1 cellular context compared by ENCODE assay signal in the genomic region with DNA sequence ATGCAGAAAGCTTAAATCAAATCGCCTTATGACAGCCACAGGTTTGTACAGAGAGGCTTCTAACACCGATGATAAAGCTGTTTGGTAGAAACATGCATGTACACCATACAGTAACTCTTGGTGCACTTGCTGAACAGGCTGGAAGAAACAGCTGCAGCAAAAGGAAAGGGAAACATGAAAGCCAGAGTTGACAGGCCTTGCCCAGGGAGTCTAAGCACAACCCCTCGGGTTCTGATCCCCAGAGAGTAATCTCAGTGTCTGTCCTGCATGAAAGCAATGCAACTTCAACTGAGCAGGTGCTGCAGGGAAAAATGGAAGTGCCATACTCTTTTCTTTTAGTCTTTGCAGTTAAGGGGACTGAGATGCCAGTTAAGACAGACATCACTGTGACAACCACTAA.
TF ChIP-seq lines count a peak whose summit lies in the region.

No MANE protein-coding gene starts in this region.

TF ChIP-seq in SK-N-SH treated with all-trans-retinoic acid at 6 μM for 48 hours, 23 proteins besides CTCF, POLR2A, EP300 and RAD21:
- TF ChIP-seq, protein P1, sequence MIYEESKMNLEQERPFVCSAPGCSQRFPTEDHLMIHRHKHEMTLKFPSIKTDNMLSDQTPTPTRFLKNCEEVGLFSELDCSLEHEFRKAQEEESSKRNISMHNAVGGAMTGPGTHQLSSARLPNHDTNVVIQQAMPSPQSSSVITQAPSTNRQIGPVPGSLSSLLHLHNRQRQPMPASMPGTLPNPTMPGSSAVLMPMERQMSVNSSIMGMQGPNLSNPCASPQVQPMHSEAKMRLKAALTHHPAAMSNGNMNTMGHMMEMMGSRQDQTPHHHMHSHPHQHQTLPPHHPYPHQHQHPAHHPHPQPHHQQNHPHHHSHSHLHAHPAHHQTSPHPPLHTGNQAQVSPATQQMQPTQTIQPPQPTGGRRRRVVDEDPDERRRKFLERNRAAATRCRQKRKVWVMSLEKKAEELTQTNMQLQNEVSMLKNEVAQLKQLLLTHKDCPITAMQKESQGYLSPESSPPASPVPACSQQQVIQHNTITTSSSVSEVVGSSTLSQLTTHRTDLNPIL (CRISPR knock-in tag; IDR thresholded peaks at IDR 0.05; ENCODE audit: low read depth), result no peak
- TF ChIP-seq GLIS3 (CRISPR knock-in tag; IDR thresholded peaks at IDR 0.05) (no peak), CSRNP3 (CRISPR knock-in tag; IDR thresholded peaks at IDR 0.05) (no peak), CSDC2 (CRISPR knock-in tag; IDR thresholded peaks at IDR 0.05) (no peak), ESRRG (CRISPR knock-in tag; IDR thresholded peaks at IDR 0.05) (no peak), ZNF565 (CRISPR knock-in tag; conservative IDR thresholded peaks at IDR 0.05; ENCODE audit: low read depth) (no peak)
- TF ChIP-seq, protein P2, sequence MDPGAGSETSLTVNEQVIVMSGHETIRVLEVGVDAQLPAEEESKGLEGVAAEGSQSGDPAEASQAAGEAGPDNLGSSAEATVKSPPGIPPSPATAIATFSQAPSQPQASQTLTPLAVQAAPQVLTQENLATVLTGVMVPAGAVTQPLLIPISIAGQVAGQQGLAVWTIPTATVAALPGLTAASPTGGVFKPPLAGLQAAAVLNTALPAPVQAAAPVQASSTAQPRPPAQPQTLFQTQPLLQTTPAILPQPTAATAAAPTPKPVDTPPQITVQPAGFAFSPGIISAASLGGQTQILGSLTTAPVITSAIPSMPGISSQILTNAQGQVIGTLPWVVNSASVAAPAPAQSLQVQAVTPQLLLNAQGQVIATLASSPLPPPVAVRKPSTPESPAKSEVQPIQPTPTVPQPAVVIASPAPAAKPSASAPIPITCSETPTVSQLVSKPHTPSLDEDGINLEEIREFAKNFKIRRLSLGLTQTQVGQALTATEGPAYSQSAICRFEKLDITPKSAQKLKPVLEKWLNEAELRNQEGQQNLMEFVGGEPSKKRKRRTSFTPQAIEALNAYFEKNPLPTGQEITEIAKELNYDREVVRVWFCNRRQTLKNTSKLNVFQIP (CRISPR knock-in tag; IDR thresholded peaks at IDR 0.05; ENCODE audit: borderline replicate concordance, low read depth), result no peak
- TF ChIP-seq, protein P3, sequence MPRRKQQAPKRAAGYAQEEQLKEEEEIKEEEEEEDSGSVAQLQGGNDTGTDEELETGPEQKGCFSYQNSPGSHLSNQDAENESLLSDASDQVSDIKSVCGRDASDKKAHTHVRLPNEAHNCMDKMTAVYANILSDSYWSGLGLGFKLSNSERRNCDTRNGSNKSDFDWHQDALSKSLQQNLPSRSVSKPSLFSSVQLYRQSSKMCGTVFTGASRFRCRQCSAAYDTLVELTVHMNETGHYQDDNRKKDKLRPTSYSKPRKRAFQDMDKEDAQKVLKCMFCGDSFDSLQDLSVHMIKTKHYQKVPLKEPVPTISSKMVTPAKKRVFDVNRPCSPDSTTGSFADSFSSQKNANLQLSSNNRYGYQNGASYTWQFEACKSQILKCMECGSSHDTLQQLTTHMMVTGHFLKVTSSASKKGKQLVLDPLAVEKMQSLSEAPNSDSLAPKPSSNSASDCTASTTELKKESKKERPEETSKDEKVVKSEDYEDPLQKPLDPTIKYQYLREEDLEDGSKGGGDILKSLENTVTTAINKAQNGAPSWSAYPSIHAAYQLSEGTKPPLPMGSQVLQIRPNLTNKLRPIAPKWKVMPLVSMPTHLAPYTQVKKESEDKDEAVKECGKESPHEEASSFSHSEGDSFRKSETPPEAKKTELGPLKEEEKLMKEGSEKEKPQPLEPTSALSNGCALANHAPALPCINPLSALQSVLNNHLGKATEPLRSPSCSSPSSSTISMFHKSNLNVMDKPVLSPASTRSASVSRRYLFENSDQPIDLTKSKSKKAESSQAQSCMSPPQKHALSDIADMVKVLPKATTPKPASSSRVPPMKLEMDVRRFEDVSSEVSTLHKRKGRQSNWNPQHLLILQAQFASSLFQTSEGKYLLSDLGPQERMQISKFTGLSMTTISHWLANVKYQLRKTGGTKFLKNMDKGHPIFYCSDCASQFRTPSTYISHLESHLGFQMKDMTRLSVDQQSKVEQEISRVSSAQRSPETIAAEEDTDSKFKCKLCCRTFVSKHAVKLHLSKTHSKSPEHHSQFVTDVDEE (CRISPR knock-in tag; IDR thresholded peaks at IDR 0.05), result no peak
